In genomic region chr22:19035474-19036228, GRCh38 we compare ENCODE assay signal across 10 cellular contexts.
A peak's percentile ranks its signal among the peaks of the same experiment; 100 is the strongest.
DNase-seq lines count a peak whose midpoint lies in the region; ATAC-seq and TF ChIP-seq lines count a peak whose summit lies in the region.
"Had no signal": no experiment of that assay in that cellular context is flagged by ENCODE, and none has a peak within 500 bp of the region (broad histone marks: within the 10 kb centered on the region; RNA-seq: fewer than 3 reads in every experiment).

No MANE protein-coding gene starts in this region.

- no peak overlapping the region for H3K4me3 ChIP-seq in RWPE2 (ENCODE audit: severe bottlenecking)

- intact Hi-C loops in Right ventricle myocardium superior (cut with DNase I) = no loop called here
- intact Hi-C loops in cardiac septum (cut with DNase I) = no loop called here

- DNase-seq in Right ventricle myocardium superior (no peak), cardiac septum (ENCODE audit: low spot score) (no peak), RWPE2 (ENCODE audit: low spot score) (no peak), iPS DF 19.7 (ENCODE audit: low read depth, low spot score) (peak; percentile 12), dedifferentiated amniotic fluid mesenchymal stem cell (ENCODE audit: extremely low spot score) (no peak), GM19240 (ENCODE audit: insufficient read length, low spot score) (no peak), HuH-7.5 (ENCODE audit: low spot score) (no peak)
- DNase-seq in activated naive CD4-positive, alpha-beta T cell treated with Interleukin-2 at 50 U/mL for 16 hours = no peak
- DNase-seq: naive B cell, SHP77 treated with DMSO at 0.1 percent for 48 hours had no signal

- H3K9me3 ChIP-seq in RWPE2 (ENCODE audit: severe bottlenecking) = no peaks in the 10 kb centered on the region

- no peak overlapping the region for H3K27ac ChIP-seq in RWPE2 (ENCODE audit: poor library complexity, severe bottlenecking)

- no peak for TF ChIP-seq CTCF in RWPE2 (IDR thresholded peaks at IDR 0.05; ENCODE audit: poor library complexity, severe bottlenecking)

- peaks cover 2% of the 10 kb centered on the region for H3K27me3 ChIP-seq in RWPE2 (ENCODE audit: insufficient read depth, poor library complexity, severe bottlenecking)

- ATAC-seq in Right ventricle myocardium superior (ENCODE audit: poor library complexity) (peak; percentile 31), RWPE2 (ENCODE audit: low read depth) (peak; percentile 27; the same call in 2 of the 3 replicates)

- no peaks in the 10 kb centered on the region for H3K4me1 ChIP-seq in RWPE2 (ENCODE audit: insufficient read depth, poor library complexity, severe bottlenecking)

- no peaks in the 10 kb centered on the region for H3K36me3 ChIP-seq in RWPE2 (ENCODE audit: low read depth)
